In the genomic region with DNA sequence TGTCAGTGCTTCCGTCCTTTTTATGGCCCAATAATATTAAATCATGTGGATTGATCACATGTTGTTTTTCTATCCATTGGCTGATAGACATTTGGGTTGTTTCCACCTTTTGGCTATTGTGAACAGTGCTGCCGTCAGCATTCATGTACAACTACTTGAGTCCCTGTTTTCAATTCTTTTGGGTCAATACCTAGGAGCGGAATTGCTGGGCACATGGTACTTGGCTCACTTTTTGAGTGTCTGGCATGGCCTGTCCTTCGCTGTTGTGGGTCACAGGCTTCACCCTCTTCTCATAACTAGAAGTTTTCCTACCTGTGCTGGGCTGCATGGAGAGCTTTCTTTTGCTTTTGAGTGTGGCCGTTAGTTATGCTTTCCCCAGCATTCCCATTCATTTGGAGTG, we compare ENCODE assay signal across 34 cellular contexts.
"Had no signal": no experiment of that assay in that cellular context is flagged by ENCODE, and none has a peak within 500 bp of the region (broad histone marks: within the 10 kb centered on the region; RNA-seq: fewer than 3 reads in every experiment).

No MANE protein-coding gene starts in this region.

- H3K4me3 ChIP-seq: MG63 had no signal

- H3K36me3 ChIP-seq: MG63 had no signal

- DNase-seq: Karpas-422, Kasumi-1, MG63, MM.1S, MV-4-11, NCI-H1048, NCI-H1092, NCI-H1092 treated with DMSO at 0.1 percent for 48 hours, NCI-H1105, NCI-H1105 treated with DMSO at 0.1 percent for 48 hours, NCI-H1417, NCI-H1417 treated with DMSO at 0.1 percent for 48 hours, NCI-H1436, NCI-H1436 treated with DMSO at 0.1 percent for 48 hours, NCI-H146, NCI-H1694, NCI-H1694 treated with DMSO at 0.1 percent for 48 hours, NCI-H187, NCI-H187 treated with DMSO at 0.1 percent for 48 hours, NCI-H1930, NCI-H2029, NCI-H2029 treated with DMSO at 0.1 percent for 48 hours, NCI-H2081, NCI-H2081 treated with DMSO at 0.1 percent for 48 hours, NCI-H2107, NCI-H2171, NCI-H2171 treated with DMSO at 0.1 percent for 48 hours, NCI-H2227 treated with DMSO at 0.1 percent for 48 hours, NCI-H226, NCI-H345, NCI-H446, NCI-H446 treated with DMSO at 0.1 percent for 48 hours, NCI-H510A, NCI-H510A treated with DMSO at 0.1 percent for 48 hours had no signal

- H3K9me3 ChIP-seq: MG63 had no signal
